25 cellular contexts compared by ENCODE assay signal in the genomic region with DNA sequence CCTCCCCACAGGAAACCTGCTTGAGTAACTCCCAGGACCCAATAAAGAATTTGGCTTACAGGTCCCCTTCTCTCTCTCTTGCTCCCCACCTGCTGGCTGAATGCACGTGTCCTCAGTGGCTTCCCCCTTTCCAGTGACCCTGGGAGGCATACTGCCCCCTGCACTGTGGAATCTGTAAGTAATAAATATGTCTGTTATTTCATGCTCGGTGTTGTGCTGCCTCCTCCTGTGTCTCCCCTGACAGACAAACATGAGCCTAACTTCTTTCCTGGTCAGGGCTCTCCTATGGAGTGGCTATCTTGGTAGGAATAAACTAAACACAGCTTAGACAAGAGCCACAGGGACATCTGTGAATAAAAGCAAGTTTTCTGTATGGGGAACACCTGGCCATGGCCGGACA.
"Had no signal": no experiment of that assay in that cellular context is flagged by ENCODE, and none has a peak within 500 bp of the region (broad histone marks: within the 10 kb centered on the region; RNA-seq: fewer than 3 reads in every experiment).

No MANE protein-coding gene starts in this region.

- H3K27me3 ChIP-seq: colonic mucosa, esophagus muscularis mucosa, gastroesophageal sphincter, heart left ventricle, neural progenitor cell, sigmoid colon, stomach, testis, tibial artery had no signal

- H3K4me1 ChIP-seq: colonic mucosa, esophagus muscularis mucosa, gastroesophageal sphincter, neural progenitor cell, sigmoid colon, stomach, testis, tibial artery had no signal

- H3K4me2 ChIP-seq: hepatocyte, neural progenitor cell had no signal

- H3K9me3 ChIP-seq: colonic mucosa, esophagus muscularis mucosa, gastroesophageal sphincter, heart left ventricle, sigmoid colon, stomach, testis, tibial artery had no signal

- DNase-seq: central memory CD4-positive, alpha-beta T cell; colonic mucosa; effector CD8-positive, alpha-beta T cell; endodermal cell; heart left ventricle; kidney; left cardiac atrium; mesendoderm; midbrain; naive thymus-derived CD4-positive, alpha-beta T cell; posterior cingulate gyrus; sigmoid colon; stimulated activated CD4-positive, alpha-beta T cell treated with anti-CD3 and anti-CD28 coated beads, Interleukin-2, amount 100 ng/mL, for 24 hours; stimulated activated CD4-positive, alpha-beta T cell treated with anti-CD3 and anti-CD28 coated beads, Interleukin-4, amount 100 ng/mL, for 24 hours; stimulated activated naive CD4-positive, alpha-beta T cell treated with Interleukin-2 at 50 U/mL for 16 hours; stomach; testis; tibial artery had no signal

- H3K4me3 ChIP-seq: colonic mucosa, esophagus muscularis mucosa, gastroesophageal sphincter, heart left ventricle, hepatocyte, neural progenitor cell, sigmoid colon, stomach, testis, tibial artery had no signal

- ATAC-seq: gastroesophageal sphincter; stimulated activated effector memory CD8-positive, alpha-beta T cell treated with anti-CD3 and anti-CD28 coated beads, Interleukin-12 subunit alpha, Interleukin-12 subunit beta, amount 100 ng/mL, for 72 hours had no signal

- H3K27ac ChIP-seq: colonic mucosa, epithelial cell of prostate, esophagus muscularis mucosa, foreskin keratinocyte, gastroesophageal sphincter, heart left ventricle, hepatocyte, neural progenitor cell, sigmoid colon, stomach, testis, tibial artery had no signal

- H3K36me3 ChIP-seq: colonic mucosa, esophagus muscularis mucosa, gastroesophageal sphincter, heart left ventricle, neural progenitor cell, sigmoid colon, stomach, tibial artery had no signal

- H2AFZ ChIP-seq: hepatocyte, neural progenitor cell had no signal

- H3K79me2 ChIP-seq: hepatocyte had no signal

- H3K9ac ChIP-seq: neural progenitor cell had no signal
